8 cellular contexts compared by ENCODE assay signal in the genomic region with DNA sequence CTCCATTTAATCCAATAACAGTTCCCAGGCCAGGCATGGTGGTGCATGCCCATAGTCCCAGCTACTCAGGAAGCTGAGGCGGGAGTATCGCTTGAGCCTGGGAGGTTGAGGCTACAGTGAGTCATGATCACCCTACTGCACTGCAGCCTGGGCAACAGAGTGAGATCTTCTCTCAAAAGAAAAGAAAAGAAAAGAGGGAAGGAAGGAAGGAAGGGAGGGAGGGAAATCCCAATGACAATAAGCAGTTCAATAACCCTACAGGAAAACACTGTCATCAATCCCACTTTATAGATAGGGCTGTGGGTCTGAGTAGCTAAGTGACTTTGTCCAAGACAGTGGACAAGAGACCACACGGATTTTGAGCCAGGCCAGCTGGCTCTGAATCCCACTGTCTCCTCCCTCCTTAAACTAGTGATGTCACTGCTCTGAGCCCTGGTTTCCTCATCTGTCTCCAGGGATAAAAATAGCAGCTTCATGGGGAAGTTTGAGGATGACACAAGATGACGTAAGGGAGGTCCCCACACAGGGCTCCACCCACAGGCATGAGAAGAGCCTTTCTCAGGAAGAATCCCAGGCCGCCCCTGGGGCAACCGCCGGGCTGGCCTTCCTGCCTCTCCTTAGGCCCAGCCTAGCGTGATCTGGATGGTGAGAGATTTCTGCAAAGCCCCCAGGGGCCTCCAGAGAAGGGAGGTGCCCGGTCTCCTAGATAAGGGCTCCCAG. TPM values are rescaled to one million over a fixed set of nuclear protein-coding genes. Genes with fewer than 3 reads are reported as not detected.
DNase-seq lines count a peak whose midpoint lies in the region; ATAC-seq, FAIRE-seq and TF ChIP-seq lines count a peak whose summit lies in the region.
"Had no signal": no experiment of that assay in that cellular context is flagged by ENCODE, and none has a peak within 500 bp of the region (broad histone marks: within the 10 kb centered on the region; RNA-seq: fewer than 3 reads in every experiment).

No MANE protein-coding gene starts in this region.

- FAIRE-seq in H54 (lab: Jason Lieb, UNC) = no peak
- no peak for FAIRE-seq in RCC 7860 (lab: Jason Lieb, UNC)
- FAIRE-seq: urothelium cell line had no signal

- H3K27ac ChIP-seq in osteoblast (ENCODE audit: low read depth, low read length) (peak overlapping the region; percentile 29), caudate nucleus (ENCODE audit: low read depth, low read length) (no peak overlapping the region)

- H3K27me3 ChIP-seq in osteoblast (ENCODE audit: insufficient read depth, low read length) = no peaks in the 10 kb centered on the region

- no peaks in the 10 kb centered on the region for H3K36me3 ChIP-seq in osteoblast (ENCODE audit: insufficient read depth, low read length)

- DNase-seq in H54 (ENCODE audit: insufficient read length, low spot score) = peak; percentile 69
- peak; percentile 75 for DNase-seq in RCC 7860 (ENCODE audit: low spot score)
- peak; percentile 86 to 92 for DNase-seq in erythroblast (lab: John Stamatoyannopoulos, UW)
- DNase-seq in osteoblast (ENCODE audit: insufficient read length, low spot score, missing footprints) = peak; percentile 94
- no peak for DNase-seq in caudate nucleus (lab: John Stamatoyannopoulos, UW)
- DNase-seq in GM13976 (ENCODE audit: low spot score) = no peak

- H3K4me2 ChIP-seq in osteoblast (ENCODE audit: insufficient read depth, low read length) = no peak overlapping the region

- no peaks in the 10 kb centered on the region for H3K9me3 ChIP-seq in osteoblast (ENCODE audit: low read depth, low read length)

- in situ Hi-C loops in GM13976 (cut with MboI; ENCODE audit: low sequenced_read_pairs, unreplicated experiment) = no loop called here

- ATAC-seq in GM19324 (IDR thresholded peaks at IDR 0.05; ENCODE audit: low FRiP score, unreplicated experiment) = no peak

- H3K79me2 ChIP-seq in osteoblast (ENCODE audit: insufficient read depth, low read length) = no peaks in the 10 kb centered on the region

- TF ChIP-seq POLR2A in H54 (IDR thresholded peaks at IDR 0.05; ENCODE audit: low read depth, low read length) = no peak
- peak; percentile 32 for TF ChIP-seq POLR2A in erythroblast (IDR thresholded peaks at IDR 0.05; ENCODE audit: low read length)

- no peaks in the 10 kb centered on the region for H4K20me1 ChIP-seq in osteoblast (ENCODE audit: insufficient read depth, low read length)

- H3K4me1 ChIP-seq in osteoblast (ENCODE audit: insufficient read depth, low read length) = peaks cover 7% of the 10 kb centered on the region

- no peak overlapping the region for H3K4me3 ChIP-seq in osteoblast (ENCODE audit: insufficient read depth, low read length)

- TF ChIP-seq CTCF in osteoblast (IDR thresholded peaks at IDR 0.05; ENCODE audit: extremely low read depth, low read depth, low read length) = no peak
- no peak for TF ChIP-seq CTCF in GM13976 (IDR thresholded peaks at IDR 0.05; ENCODE audit: borderline replicate concordance, control extremely low read depth, extremely low read depth, insufficient read depth, missing control alignments)

- H2AFZ ChIP-seq in osteoblast (ENCODE audit: low read length) = no peak overlapping the region

RNA-seq across cellular contexts. Expression of a gene that starts 7.2 kb away (rescaled TPM):
- 176 and 213 TPM in 2 replicates for total RNA-seq in osteoblast

RNA-seq across cellular contexts. Expression of a gene that starts 26.4 kb away (rescaled TPM):
- total RNA-seq in osteoblast = 39.5 and 49.6 TPM in 2 replicates

RNA-seq across cellular contexts. Expression of a gene that starts 34.8 kb away (rescaled TPM):
- total RNA-seq in osteoblast = 73.1 and 104 TPM in 2 replicates

RNA-seq across cellular contexts. Expression of a gene that starts 48.0 kb away (rescaled TPM):
- total RNA-seq in osteoblast = 6.2 and 6.9 TPM in 2 replicates

Comparison
In these comparisons a context has a peak if more than half of its experiments do, and no peak if none do; other contexts are left out.
1. DNase-seq: peak in H54 (single experiment), RCC 7860 (single experiment), erythroblast (2 of 2) and osteoblast (single experiment); none in caudate nucleus (0 of 61) and GM13976 (single experiment).